ENCODE assay signal across 28 cellular contexts in the genomic region with DNA sequence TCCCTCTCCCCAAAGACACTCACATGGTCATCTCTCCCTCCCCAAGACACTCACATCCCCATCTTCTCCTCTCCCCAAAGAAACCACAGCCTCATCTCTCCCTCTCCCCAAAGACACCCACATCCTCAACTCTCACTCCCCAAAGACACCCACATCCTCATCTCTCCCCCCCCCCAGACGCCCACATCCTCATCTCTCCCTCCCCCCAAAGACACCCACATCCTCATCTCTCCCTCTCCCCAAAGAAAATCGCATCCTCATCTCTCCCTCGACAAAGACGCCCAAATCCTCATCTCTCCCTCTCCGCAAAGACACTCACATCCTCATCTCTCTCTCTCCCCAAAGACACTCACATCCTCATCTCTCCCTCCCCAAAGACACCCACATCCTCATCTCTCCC. TPM values are rescaled to one million over a fixed set of nuclear protein-coding genes. Genes with fewer than 3 reads are reported as not detected.
DNase-seq lines count a peak whose midpoint lies in the region; ATAC-seq and TF ChIP-seq lines count a peak whose summit lies in the region.
"Had no signal": no experiment of that assay in that cellular context is flagged by ENCODE, and none has a peak within 500 bp of the region (broad histone marks: within the 10 kb centered on the region; RNA-seq: fewer than 3 reads in every experiment).

No MANE protein-coding gene starts in this region.

- H3K9me3 ChIP-seq in CD4-positive, alpha-beta T cell (ENCODE audit: control insufficient read depth, low read length), result peaks cover 8% of the 10 kb centered on the region
- H3K9me3 ChIP-seq: A549, BE2C, Caco-2 had no signal

- peaks cover 2% of the 10 kb centered on the region for H3K27me3 Mint-ChIP-seq in CD4-positive, alpha-beta T cell
- H3K27me3 Mint-ChIP-seq: CD4-positive, alpha-beta memory T cell had no signal

- no peak overlapping the region for H3K4me3 Mint-ChIP-seq in CD4-positive, alpha-beta T cell
- H3K4me3 Mint-ChIP-seq: B cell; CD14-positive monocyte; CD4-positive, alpha-beta memory T cell; CD4-positive, CD25-positive, alpha-beta regulatory T cell; CD8-positive, alpha-beta memory T cell; CD8-positive, alpha-beta T cell had no signal

- no peaks in the 10 kb centered on the region for H3K9me3 Mint-ChIP-seq in CD4-positive, alpha-beta T cell
- H3K9me3 Mint-ChIP-seq: CD4-positive, alpha-beta memory T cell; CD4-positive, CD25-positive, alpha-beta regulatory T cell; CD8-positive, alpha-beta memory T cell; CD8-positive, alpha-beta T cell had no signal

- no peak for ATAC-seq in CD4-positive, alpha-beta T cell (ENCODE audit: poor library complexity)
- ATAC-seq: A549; CD8-positive, alpha-beta T cell had no signal

- H3K4me3 ChIP-seq in Jurkat, Clone E6-1 (ENCODE audit: low read length), result no peak overlapping the region
- H3K4me3 ChIP-seq: A549; BLaER1; BLaER1 treated with 17β-estradiol and CSF1 and Interleukin-3, amounts not matched to agents 10 nM and 100 nM had no signal

- no peak for TF ChIP-seq CTCF in CD4-positive, alpha-beta T cell (IDR thresholded peaks at IDR 0.05)

- no peak overlapping the region for H3K27ac ChIP-seq in CD4-positive, alpha-beta T cell (ENCODE audit: low read depth, low read length)
- H3K27ac ChIP-seq: 22Rv1, A549, BLaER1, C4-2B had no signal

- no peak overlapping the region for H3K27ac Mint-ChIP-seq in CD4-positive, alpha-beta T cell
- H3K27ac Mint-ChIP-seq: B cell; CD14-positive monocyte; CD4-positive, alpha-beta memory T cell; CD4-positive, CD25-positive, alpha-beta regulatory T cell; CD8-positive, alpha-beta memory T cell; CD8-positive, alpha-beta T cell had no signal

- CTCF ChIA-PET in CD4-positive, alpha-beta T cell (lab: Charles Lee), result no interaction called here

- H3K27me3 ChIP-seq in CD4-positive, alpha-beta T cell (ENCODE audit: control insufficient read depth, insufficient read depth, low read length), result no peaks in the 10 kb centered on the region
- H3K27me3 ChIP-seq: BLaER1; BLaER1 treated with 17β-estradiol and CSF1 and Interleukin-3, amounts not matched to agents 10 nM and 100 nM had no signal

- peak; percentile 52 for DNase-seq in Jurkat, Clone E6-1 (ENCODE audit: low read depth, low spot score)
- no peak for DNase-seq in CD4-positive, alpha-beta T cell
- DNase-seq: 8988T; ACHN; AML-193; BE2C; C1 segment of cervical spinal cord; Caco-2; Calu3; CD4-positive, alpha-beta memory T cell; CD4-positive, CD25-positive, alpha-beta regulatory T cell; CD8-positive, alpha-beta memory T cell; CD8-positive, alpha-beta T cell; COR-L47; DMS 273 treated with DMSO at 0.1 percent for 48 hours; DMS153; DMS53; DMS79; DMS79 treated with DMSO at 0.1 percent for 48 hours; DND-41; EL had no signal

- no peaks in the 10 kb centered on the region for H3K36me3 Mint-ChIP-seq in CD4-positive, alpha-beta T cell (ENCODE audit: low read depth)
- H3K36me3 Mint-ChIP-seq: CD14-positive monocyte; CD4-positive, alpha-beta memory T cell; CD4-positive, CD25-positive, alpha-beta regulatory T cell; CD8-positive, alpha-beta memory T cell; CD8-positive, alpha-beta T cell had no signal

- intact Hi-C loops in CD4-positive, alpha-beta T cell (cut with DNase I, micrococcal nuclease), result no loop called here

- no peaks in the 10 kb centered on the region for H3K4me1 Mint-ChIP-seq in CD4-positive, alpha-beta T cell (ENCODE audit: low read depth)
- H3K4me1 Mint-ChIP-seq: B cell; CD14-positive monocyte; CD4-positive, alpha-beta memory T cell; CD8-positive, alpha-beta memory T cell had no signal

- POLR2A ChIA-PET in CD4-positive, alpha-beta T cell (lab: Charles Lee), result no interaction called here

RNA-seq across cellular contexts. Expression of a gene that starts 31.5 kb away (rescaled TPM):
- polyA plus RNA-seq in Jurkat, Clone E6-1 (2012; ENCODE audit: insufficient read depth, insufficient read length), result 150 TPM
- 10 to 100 TPM; 58.1 to 60.9 TPM for total RNA-seq in CD4-positive, alpha-beta T cell
